In the genomic region with DNA sequence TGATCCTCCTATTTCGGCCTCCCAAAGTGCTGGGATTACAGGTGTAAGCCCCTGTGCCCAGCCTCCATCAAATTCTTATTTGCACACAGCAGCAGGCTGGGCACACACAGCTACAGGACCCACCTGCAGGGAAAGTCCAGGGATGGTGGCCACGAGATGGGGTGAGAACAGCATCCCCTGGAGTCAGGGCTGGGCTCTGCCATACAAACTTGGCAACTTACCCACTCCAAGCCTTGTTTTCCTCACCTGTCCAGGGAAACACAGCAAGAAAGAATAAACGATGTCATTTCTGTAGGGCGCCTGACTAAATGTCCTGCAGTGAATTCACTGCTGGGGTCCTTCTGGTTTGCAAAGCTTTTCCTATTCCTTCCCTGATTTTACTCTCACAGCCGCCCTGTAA, we compare ENCODE assay signal across 19 cellular contexts. TPM values are rescaled to one million over a fixed set of nuclear protein-coding genes. Genes with fewer than 3 reads are reported as not detected.
"Had no signal": no experiment of that assay in that cellular context is flagged by ENCODE, and none has a peak within 500 bp of the region (broad histone marks: within the 10 kb centered on the region; RNA-seq: fewer than 3 reads in every experiment).

No MANE protein-coding gene starts in this region.

- H3K27ac ChIP-seq: left ventricle myocardium inferior, neural progenitor cell, ovary had no signal

- ATAC-seq: activated T-helper 17 cell treated with anti-CD3 and anti-CD28 coated beads, Interleukin-2, amount 50 U/mL, for 72 hours; esophagus mucosa had no signal

- DNase-seq: activated CD4-positive, CD25-positive, alpha-beta regulatory T cell treated with anti-CD3 and anti-CD28 coated beads, Interleukin-2, amount 50 U/mL, for 72 hours; activated naive CD4-positive, alpha-beta T cell treated with Interleukin-2 at 50 U/mL for 16 hours; activated T-cell treated with anti-CD3 and anti-CD28 coated beads for 4 hours; aorta; hippocampal formation; kidney; left ventricle myocardium inferior; naive B cell; ovary; stimulated activated CD4-positive, alpha-beta T cell treated with anti-CD3 and anti-CD28 coated beads, Interleukin-1b, Interleukin-23, amount 100 ng/mL, for 48 hours; T1000 had no signal

- H3K9ac ChIP-seq: neural progenitor cell had no signal

- H3K36me3 ChIP-seq: left ventricle myocardium inferior, neural progenitor cell, ovary had no signal

- H3K4me1 ChIP-seq: left ventricle myocardium inferior, neural progenitor cell had no signal

- H3K4me3 ChIP-seq: left ventricle myocardium inferior, neural progenitor cell, ovary had no signal

- H3K9me3 ChIP-seq: left ventricle myocardium inferior, ovary had no signal

- H3K4me2 ChIP-seq: neural progenitor cell had no signal

- FAIRE-seq: bronchial epithelial cell, endometrium, kidney had no signal

- H2AFZ ChIP-seq: neural progenitor cell had no signal

- H3K27me3 ChIP-seq: neural progenitor cell, ovary had no signal

RNA-seq across cellular contexts. Expression of a gene that starts 5.5 kb away (rescaled TPM):
- total RNA-seq: activated T-helper 17 cell treated with anti-CD3 and anti-CD28 coated beads, Interleukin-2, amount 50 U/mL, for 72 hours; chondrocyte; esophagus mucosa; kidney; left ventricle myocardium inferior; mononuclear cell; ovary; ureter had no signal
- polyA plus RNA-seq: aorta, ovary had no signal
